8 cellular contexts compared by ENCODE assay signal in the genomic region with DNA sequence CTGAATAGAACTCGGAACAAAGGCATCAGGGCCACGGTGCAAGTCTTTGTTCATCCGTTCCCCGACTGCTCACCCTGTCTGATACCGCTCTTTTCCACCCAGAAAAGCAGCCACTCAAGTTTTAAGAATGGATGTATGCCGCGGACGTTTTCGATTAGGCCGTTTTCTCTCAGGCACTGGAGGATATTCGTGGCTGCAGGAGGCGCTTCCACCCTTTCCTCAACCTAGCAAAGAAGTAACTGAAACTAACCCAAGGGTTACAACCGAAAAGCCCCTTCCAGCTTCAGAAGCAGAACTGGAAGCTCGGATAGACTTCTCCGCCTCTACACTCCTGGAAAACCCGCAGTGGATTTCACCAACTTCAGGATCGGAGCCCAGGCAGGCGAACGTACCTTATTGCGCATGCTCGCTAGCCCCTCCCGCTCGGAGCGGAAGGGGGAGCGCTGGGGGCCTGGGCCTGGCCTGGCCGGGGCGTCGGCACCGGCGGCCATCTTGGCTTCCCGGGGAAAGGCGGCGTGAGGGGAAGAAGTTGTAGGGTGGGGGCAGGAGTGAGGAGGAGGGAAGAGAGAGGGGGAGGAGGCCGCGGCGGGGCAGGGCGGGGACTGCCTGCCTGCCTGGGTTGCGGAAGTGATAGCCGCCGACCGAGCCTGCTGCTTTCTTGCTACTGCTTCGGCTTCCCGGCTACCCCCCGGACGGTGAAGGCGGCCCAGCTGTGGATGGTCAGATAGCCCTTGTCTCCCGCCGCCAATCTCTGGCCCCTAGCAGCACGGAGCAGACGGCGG. TPM values are rescaled to one million over a fixed set of nuclear protein-coding genes. Genes with fewer than 3 reads are reported as not detected.
DNase-seq lines count a peak whose midpoint lies in the region; ATAC-seq and TF ChIP-seq lines count a peak whose summit lies in the region.

Gene ACTR3, plus strand, starts transcription at position 619 of the 782 bp plus-strand sequence. CDS start 191 bp downstream, outside the sequence.

- peak; percentile 50 for ATAC-seq in HG02623 (IDR thresholded peaks at IDR 0.05; ENCODE audit: unreplicated experiment)

- H3K27ac ChIP-seq in temporal lobe (ENCODE audit: low read depth, low read length) = peak within 1 kb of the TSS; percentile 88

- H3K27ac Mint-ChIP-seq in activated naive CD8-positive, alpha-beta T cell = peak within 1 kb of the TSS; percentile 99

- DNase-seq in GM10266 (ENCODE audit: extremely low spot score) (peak; percentile 90), NCI-H1105 (lab: John Stamatoyannopoulos, UW) (peak; percentile 95), SKM-1 treated with dmso at 0.1 percent for 144 hours (lab: John Stamatoyannopoulos, UW; ENCODE audit: unreplicated experiment) (peak; percentile 97), glomerular endothelial cell (ENCODE audit: extremely low read depth, low read depth, low spot score) (peak; percentile 93), occipital lobe (lab: John Stamatoyannopoulos, UW) (peak; percentile 97)

- H3K4me1 Mint-ChIP-seq in activated naive CD8-positive, alpha-beta T cell (ENCODE audit: low read depth) = peaks cover 80% of the 10 kb centered on the region

- H3K9me3 Mint-ChIP-seq in activated naive CD8-positive, alpha-beta T cell (ENCODE audit: low read depth) = no peaks in the 10 kb centered on the region

- no peak for TF ChIP-seq CTCF in GM10266 (IDR thresholded peaks at IDR 0.05; ENCODE audit: control insufficient read depth, insufficient read depth, low read depth, missing control alignments)

- no peaks in the 10 kb centered on the region for H3K27me3 Mint-ChIP-seq in activated naive CD8-positive, alpha-beta T cell

- peak within 1 kb of the TSS; percentile 100 for H3K4me3 Mint-ChIP-seq in activated naive CD8-positive, alpha-beta T cell

- H3K36me3 Mint-ChIP-seq in activated naive CD8-positive, alpha-beta T cell = peaks cover 14% of the 10 kb centered on the region

RNA-seq across cellular contexts. Expression of gene ACTR3, which starts in this region (rescaled TPM):
- total RNA-seq in glomerular endothelial cell (246 and 252 TPM in 2 replicates), occipital lobe (155 TPM), temporal lobe (108 TPM)

Comparison
In these comparisons a context has a peak if more than half of its experiments do, and no peak if none do; other contexts are left out.
1. Peak in every context shown above with its lines: DNase-seq, ATAC-seq and H3K27ac ChIP-seq.